Comparison of ENCODE assay signal across 6 cellular contexts in the genomic region with DNA sequence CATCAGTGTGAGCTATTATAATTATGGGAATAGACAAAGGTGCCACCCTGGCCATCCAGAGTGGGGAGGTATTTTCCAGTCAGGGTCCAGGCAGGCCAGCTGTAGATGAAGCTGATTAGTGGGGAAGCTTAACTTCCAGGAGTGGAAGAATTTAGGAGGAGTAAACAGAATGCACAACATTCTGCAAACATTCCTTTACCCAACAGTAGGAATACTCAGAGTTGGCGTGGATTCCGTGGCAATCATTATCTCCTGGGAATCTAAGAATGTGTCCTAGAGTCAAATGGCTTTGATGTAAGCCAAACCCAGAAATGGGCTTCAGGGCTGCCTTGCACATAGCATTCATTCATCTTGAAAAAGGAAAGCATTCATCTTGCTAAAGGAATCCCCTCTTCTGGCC. TPM values are rescaled to one million over a fixed set of nuclear protein-coding genes. Genes with fewer than 3 reads are reported as not detected.
"Had no signal": no experiment of that assay in that cellular context is flagged by ENCODE, and none has a peak within 500 bp of the region (broad histone marks: within the 10 kb centered on the region; RNA-seq: fewer than 3 reads in every experiment).

No MANE protein-coding gene starts in this region.

RNA-seq across cellular contexts. Expression of gene PSG2, which starts 23.0 kb away (rescaled TPM):
- total RNA-seq: K562; MCF 10A; OCI-LY7; Right ventricle myocardium inferior; SJCRH30; T-helper 1 cell treated with Interleukin-12 subunit alpha and Interleukin-12 subunit beta and Interleukin-4 antibody, amounts not matched to agents 30 ng/mL and 1 ng/mL, for 36 hours had no signal

RNA-seq across cellular contexts. Expression of gene PSG11, which starts 33.2 kb away (rescaled TPM):
- total RNA-seq: K562; MCF 10A; OCI-LY7; Right ventricle myocardium inferior; SJCRH30; T-helper 1 cell treated with Interleukin-12 subunit alpha and Interleukin-12 subunit beta and Interleukin-4 antibody, amounts not matched to agents 30 ng/mL and 1 ng/mL, for 36 hours had no signal
